Comparison of ENCODE assay signal across 16 cellular contexts in genomic region chr9:23342296-23342695, GRCh38.
A peak's percentile ranks its signal among the peaks of the same experiment; 100 is the strongest.
DNase-seq lines count a peak whose midpoint lies in the region; ATAC-seq, FAIRE-seq and TF ChIP-seq lines count a peak whose summit lies in the region.
"Had no signal": no experiment of that assay in that cellular context is flagged by ENCODE, and none has a peak within 500 bp of the region (broad histone marks: within the 10 kb centered on the region; RNA-seq: fewer than 3 reads in every experiment).

No MANE protein-coding gene starts in this region.

- intact Hi-C loops in body of pancreas (cut with DNase I) (no loop called here), HepG2 (cut with micrococcal nuclease; ENCODE audit: unreplicated experiment) (no loop called here), posterior cingulate gyrus (cut with DNase I) (no loop called here), testis (cut with DNase I; ENCODE audit: low total_unique reads) (no loop called here)

- H3K4me3 ChIP-seq in LNCaP clone FGC (ENCODE audit: low read depth, low read length) (no peak overlapping the region), body of pancreas (no peak overlapping the region), HepG2 (replicated peaks in 1 of 3; ENCODE audit: insufficient read depth in 1 of 3, low read depth in 2 of 3, low read length in 3 of 3) (no peak overlapping the region), testis (no peak overlapping the region)
- H3K4me3 ChIP-seq: stomach had no signal

- H3K4me1 ChIP-seq in body of pancreas = no peaks in the 10 kb centered on the region
- peaks cover 25% of the 10 kb centered on the region for H3K4me1 ChIP-seq in HepG2 (ENCODE audit: insufficient read depth, low read length)
- no peaks in the 10 kb centered on the region for H3K4me1 ChIP-seq in testis
- H3K4me1 ChIP-seq: foreskin keratinocyte, stomach had no signal

- CTCF ChIA-PET in HepG2 (lab: Yijun Ruan, JAX; ENCODE audit: low intra/inter-chr PET ratio, low total read pairs) = no interaction called here

- BruUV-seq in HepG2 (replicated peaks; lab: Mats Ljungman, UMichigan) = no TSS peak

- no peak for FAIRE-seq in HepG2 (lab: Jason Lieb, UNC)

- H2AFZ ChIP-seq in HepG2 (ENCODE audit: low read length) = no peak overlapping the region

- in situ Hi-C loops in HepG2 (cut with HindIII; ENCODE audit: extremely low pct_ligation_motif_present, low pct_unique_long_range_greater_than_20kb) = no loop called here

- no peak for TF ChIP-seq CTCF in LNCaP clone FGC (IDR thresholded peaks at IDR 0.05; ENCODE audit: control insufficient read depth, extremely low read depth, insufficient read depth)
- peak in 1 of 7 experiments; percentile 12 for TF ChIP-seq CTCF in body of pancreas (IDR thresholded peaks at IDR 0.05)
- TF ChIP-seq CTCF in HepG2 (CRISPR knock-in tag; IDR thresholded peaks at IDR 0.05) = no peak
- TF ChIP-seq CTCF in testis (IDR thresholded peaks at IDR 0.05) = no peak

- H4K20me1 ChIP-seq in HepG2 (ENCODE audit: insufficient read depth, low read length) = no peaks in the 10 kb centered on the region

- no peak overlapping the region for H3K4me2 ChIP-seq in HepG2 (ENCODE audit: low read depth, low read length)

- H3K9ac ChIP-seq in HepG2 (ENCODE audit: insufficient read depth, low read depth, low read length) = no peak overlapping the region

- H3K27ac ChIP-seq in body of pancreas = peak overlapping the region in 1 of 4 donors; percentile 10
- no peak overlapping the region for H3K27ac ChIP-seq in HepG2 (ENCODE audit: extremely low read length, insufficient read depth, low read length)
- H3K27ac ChIP-seq in testis = no peak overlapping the region
- H3K27ac ChIP-seq: foreskin keratinocyte, neutrophil, stomach had no signal

- POLR2A ChIA-PET in HepG2 (lab: Yijun Ruan, JAX) = no interaction called here

- H3K27me3 ChIP-seq in body of pancreas (no peaks in the 10 kb centered on the region), HepG2 (ENCODE audit: control insufficient read depth in 1 of 2, insufficient read depth in 2 of 2, low read length in 2 of 2) (no peaks in the 10 kb centered on the region), testis (no peaks in the 10 kb centered on the region)
- H3K27me3 ChIP-seq: foreskin keratinocyte, neutrophil, stomach had no signal

- WGBS in body of pancreas, 2 donors = 0 to 11% methylated on average over 1 of the region's 1 CpG
- 0% methylated on average over 1 of the region's 1 CpG for WGBS in HepG2 (ENCODE audit: low lambda C conversion rate)
- 31 to 41% methylated on average over 1 of the region's 1 CpG for WGBS in testis, 2 donors

- peak; percentile 64 for ATAC-seq in body of pancreas
- peak; percentile 80 for ATAC-seq in HepG2
- ATAC-seq: activated T-cell treated with anti-CD3 and anti-CD28 coated beads, Interleukin-2, amount 50 U/mL, for 72 hours; foreskin keratinocyte had no signal

- TF ChIP-seq EP300 in HepG2 (IDR thresholded peaks at IDR 0.05; ENCODE audit: low read depth in 2 of 2, low read length in 2 of 2) = no peak
- TF ChIP-seq EP300 in HepG2 (CRISPR knock-in tag; IDR thresholded peaks at IDR 0.05; ENCODE audit: borderline replicate concordance) = no peak

- no peaks in the 10 kb centered on the region for H3K79me2 ChIP-seq in HepG2 (ENCODE audit: insufficient read depth, low read length)

- TF ChIP-seq RAD21 in HepG2 (CRISPR knock-in tag; IDR thresholded peaks at IDR 0.05) = no peak

- H3K36me3 ChIP-seq in body of pancreas (replicated peaks in 1 of 2; ENCODE audit: insufficient read depth in 1 of 2, low read depth in 2 of 2) (no peaks in the 10 kb centered on the region), HepG2 (replicated peaks in 1 of 2; ENCODE audit: control insufficient read depth in 1 of 2, insufficient read depth in 2 of 2, low read length in 2 of 2) (no peaks in the 10 kb centered on the region), testis (ENCODE audit: low read depth, missing control alignments) (no peaks in the 10 kb centered on the region)
- H3K36me3 ChIP-seq: neutrophil, stomach had no signal

- peak; percentile 1 for DNase-seq in LNCaP clone FGC (ENCODE audit: low read depth)
- DNase-seq in body of pancreas = peak in 1 of 4 donors; percentile 2
- peak; percentile 69 for DNase-seq in HepG2 (ENCODE audit: low spot score)
- peak; percentile 6 for DNase-seq in stromal cell of bone marrow (ENCODE audit: low read depth)
- no peak for DNase-seq in posterior cingulate gyrus
- DNase-seq in activated gamma-delta T cell (lab: John Stamatoyannopoulos, UW) = no peak
- no peak for DNase-seq in testis
- DNase-seq: activated T-cell treated with anti-CD3 and anti-CD28 coated beads, Interleukin-2, amount 50 U/mL, for 72 hours; amygdala; CD4-positive, CD25-positive, alpha-beta regulatory T cell; foreskin keratinocyte; mesendoderm; NK-92 treated with Interleukin-12 subunit alpha and Interleukin-12 subunit beta, amount 100 ng/mL, for 24 hours; SHP77; stomach had no signal

- TF ChIP-seq POLR2A in body of pancreas (IDR thresholded peaks at IDR 0.05) (no peak), HepG2 (IDR thresholded peaks at IDR 0.05; ENCODE audit: insufficient read depth in 1 of 2, low read depth in 2 of 2, low read length in 2 of 2) (no peak), testis (IDR thresholded peaks at IDR 0.05) (no peak)

- H3K9me3 ChIP-seq in body of pancreas (no peaks in the 10 kb centered on the region), HepG2 (ENCODE audit: low read length) (peaks cover 75% of the 10 kb centered on the region), testis (no peaks in the 10 kb centered on the region)
- H3K9me3 ChIP-seq: neutrophil, stomach had no signal

TF ChIP-seq in HepG2, 621 proteins besides CTCF, POLR2A, EP300 and RAD21:
- TF ChIP-seq CEBPB (IDR thresholded peaks at IDR 0.05; ENCODE audit: borderline replicate concordance, low read depth, low read length) (peak; percentile 89), KLF16 (CRISPR knock-in tag; IDR thresholded peaks at IDR 0.05) (no peak), FOSL2 (CRISPR knock-in tag; IDR thresholded peaks at IDR 0.05) (peak; percentile 65), ZNF605 (CRISPR knock-in tag; IDR thresholded peaks at IDR 0.05) (no peak), CEBPG (CRISPR knock-in tag; IDR thresholded peaks at IDR 0.05) (peak; percentile 42; the same call in 1 of the 2 replicates), FOSL1 (CRISPR knock-in tag; IDR thresholded peaks at IDR 0.05; ENCODE audit: borderline replicate concordance) (peak; percentile 24; the same call in 1 of the 2 replicates), MAFK (conservative IDR thresholded peaks at IDR 0.05 in 1 of 2, IDR thresholded peaks at IDR 0.05 in 1 of 2; ENCODE audit: low read length in 2 of 2) (0 out of 4 replicates have a peak, but pooled peaks of 1 of the 2 experiments have one; percentile 16)

Comparison
In these comparisons a context has a peak if more than half of its experiments do, and no peak if none do; other contexts are left out.
1. DNase-seq: peak in LNCaP clone FGC (single experiment), HepG2 (single experiment) and stromal cell of bone marrow (single experiment); none in posterior cingulate gyrus (0 of 10), activated gamma-delta T cell (single experiment) and testis (single experiment).